Comparison of ENCODE assay signal across 10 cellular contexts in the genomic region with DNA sequence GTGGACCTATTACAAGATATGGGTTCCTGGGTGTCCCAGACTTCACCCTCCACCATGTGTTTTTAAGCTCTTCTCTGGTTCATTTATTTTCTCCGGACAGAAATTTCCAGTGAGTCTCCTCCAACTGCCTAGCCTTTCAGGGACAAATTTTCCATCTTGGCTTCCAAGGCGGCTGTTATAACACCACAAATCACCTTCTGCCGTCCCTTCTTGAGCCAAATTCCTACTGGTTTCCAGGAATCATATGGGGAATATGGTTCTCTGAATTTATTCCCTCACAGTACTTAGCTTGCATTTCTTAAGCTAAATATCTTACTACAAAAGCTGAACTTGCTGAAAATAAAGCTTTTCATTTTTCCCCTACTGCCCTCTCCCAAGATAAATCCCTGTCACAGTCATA. TPM values are rescaled to one million over a fixed set of nuclear protein-coding genes. Genes with fewer than 3 reads are reported as not detected.
"Had no signal": no experiment of that assay in that cellular context is flagged by ENCODE, and none has a peak within 500 bp of the region (broad histone marks: within the 10 kb centered on the region; RNA-seq: fewer than 3 reads in every experiment).

No MANE protein-coding gene starts in this region.

- H3K4me3 Mint-ChIP-seq: HFFc6, IgD-negative memory B cell had no signal

- H3K36me3 ChIP-seq: HAP-1 had no signal

- H3K27me3 Mint-ChIP-seq: IgD-negative memory B cell had no signal

- H3K4me1 Mint-ChIP-seq: IgD-negative memory B cell had no signal

- ATAC-seq: HCT116, HepG2 had no signal

- H3K9ac ChIP-seq: GM23248 had no signal

- H3K4me1 ChIP-seq: HAP-1 had no signal

- DNase-seq: GM23248, GOT3, H7, HFFc6 had no signal

- H3K27ac ChIP-seq: GM23248, HL-60 had no signal

- H3K27ac Mint-ChIP-seq: HFFc6, IgD-negative memory B cell had no signal

- H3K9me3 Mint-ChIP-seq: HFFc6 had no signal

- H3K4me3 ChIP-seq: GM23248, HAP-1 had no signal

- H3K9me3 ChIP-seq: HAP-1 had no signal

RNA-seq across cellular contexts. Expression of a gene that starts 18.8 kb away (rescaled TPM):
- total RNA-seq: GM23248, H4, HepG2, HFFc6 had no signal
- polyA plus RNA-seq: GM23248 had no signal
